9 cellular contexts compared by ENCODE assay signal in the genomic region with DNA sequence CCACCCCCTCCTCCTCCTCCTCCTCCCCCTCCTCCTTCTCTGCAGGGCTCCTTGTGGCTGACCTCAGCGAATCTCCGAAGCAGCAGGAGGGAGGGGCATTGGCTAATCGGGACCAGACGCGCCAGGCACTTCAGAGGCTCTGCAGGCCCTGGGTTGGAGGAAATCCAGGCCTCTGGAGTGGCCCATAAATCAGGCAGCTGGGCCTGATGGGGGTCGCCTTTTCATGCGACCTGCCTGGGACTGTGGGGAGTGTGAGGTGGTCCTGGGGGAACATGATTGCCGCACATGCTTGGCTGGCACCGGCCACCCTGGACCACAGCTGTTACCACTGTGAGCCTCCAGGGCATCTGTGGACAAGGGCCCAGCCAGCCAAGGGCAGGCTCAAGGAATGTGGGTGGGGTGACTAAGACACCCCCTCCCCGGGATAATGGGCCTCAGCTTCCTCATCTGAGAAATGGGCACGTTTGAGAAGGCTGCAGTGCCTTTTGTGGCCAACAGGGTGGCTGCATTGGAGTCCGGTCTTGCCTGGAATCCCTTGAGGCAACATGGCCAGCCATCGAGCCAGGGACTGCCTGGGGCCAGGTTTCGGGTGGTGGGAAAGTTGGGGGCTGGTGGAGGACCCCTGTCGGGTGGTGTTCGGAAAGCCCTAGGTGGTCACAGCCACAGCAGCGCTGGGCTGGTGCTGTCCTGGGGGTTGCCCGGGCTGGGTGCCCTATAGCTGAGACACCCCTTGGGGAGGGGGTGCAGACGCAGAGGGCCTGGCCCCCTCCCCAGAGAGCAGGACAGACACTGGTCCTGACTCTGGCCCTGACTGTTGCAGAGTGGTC. TPM values are rescaled to one million over a fixed set of nuclear protein-coding genes. Genes with fewer than 3 reads are reported as not detected.
DNase-seq lines count a peak whose midpoint lies in the region; ATAC-seq lines count a peak whose summit lies in the region.
"Had no signal": no experiment of that assay in that cellular context is flagged by ENCODE, and none has a peak within 500 bp of the region (broad histone marks: within the 10 kb centered on the region; RNA-seq: fewer than 3 reads in every experiment).

No MANE protein-coding gene starts in this region.

- peak overlapping the region in 1 of 2 donors; percentile 33 for H3K27ac Mint-ChIP-seq in stimulated activated naive CD8-positive, alpha-beta T cell treated with anti-CD3 and anti-CD28 coated beads, Interleukin-15, amount 100 ng/mL, for 72 hours
- H3K27ac Mint-ChIP-seq: T-helper 2 cell treated with Interferon-gamma antibody and Interleukin-4, amounts not matched to agents 5 μg/mL and 100 μg/mL, for 36 hours had no signal

- H3K4me3 ChIP-seq in SK-N-MC: peak overlapping the region; percentile 44; the same call in 1 of the 2 replicates
- no peak overlapping the region for H3K4me3 ChIP-seq in right cardiac atrium (ENCODE audit: low read length)

- no peaks in the 10 kb centered on the region for H3K36me3 ChIP-seq in SK-N-MC (ENCODE audit: insufficient read depth, low read length)

- whole genome bisulfite sequencing in right cardiac atrium: 40% methylated on average over 19 of the region's 19 CpGs

- H3K9ac ChIP-seq in SK-N-MC (ENCODE audit: insufficient read length): no peak overlapping the region

- no peak for ATAC-seq in stimulated activated naive CD8-positive, alpha-beta T cell treated with anti-CD3 and anti-CD28 coated beads, Interleukin-15, Interleukin-2, amounts not matched to agents 100 U/mL and 50 U/mL, for 24 hours
- ATAC-seq in stimulated activated naive CD8-positive, alpha-beta T cell treated with anti-CD3 and anti-CD28 coated beads, Interleukin-15, amount 100 ng/mL, for 72 hours: no peak
- ATAC-seq in right cardiac atrium (peak in 1 of 2 donors; percentile 20), HG02678 (IDR thresholded peaks at IDR 0.05; ENCODE audit: unreplicated experiment) (no peak)

- intact Hi-C loops in right cardiac atrium (cut with DNase I): no loop called here

- no peaks in the 10 kb centered on the region for H3K4me1 ChIP-seq in right cardiac atrium (ENCODE audit: control insufficient read depth, insufficient read depth, low read length)

- H3K4me1 Mint-ChIP-seq in stimulated activated naive CD8-positive, alpha-beta T cell treated with anti-CD3 and anti-CD28 coated beads, Interleukin-15, amount 100 ng/mL, for 72 hours: peaks cover 5% of the 10 kb centered on the region

- H3K9me3 ChIP-seq in SK-N-MC (ENCODE audit: low read depth, low read length) (no peaks in the 10 kb centered on the region), right cardiac atrium (ENCODE audit: control insufficient read depth, low read length) (no peaks in the 10 kb centered on the region)

- no peak overlapping the region for H3K4me3 Mint-ChIP-seq in stimulated activated naive CD8-positive, alpha-beta T cell treated with anti-CD3 and anti-CD28 coated beads, Interleukin-15, amount 100 ng/mL, for 72 hours
- H3K4me3 Mint-ChIP-seq: T-helper 2 cell treated with Interferon-gamma antibody and Interleukin-4, amounts not matched to agents 5 μg/mL and 100 μg/mL, for 36 hours had no signal

- H3K27me3 Mint-ChIP-seq in stimulated activated naive CD8-positive, alpha-beta T cell treated with anti-CD3 and anti-CD28 coated beads, Interleukin-15, amount 100 ng/mL, for 72 hours: peaks cover 22% of the 10 kb centered on the region

- no peaks in the 10 kb centered on the region for H3K9me3 Mint-ChIP-seq in stimulated activated naive CD8-positive, alpha-beta T cell treated with anti-CD3 and anti-CD28 coated beads, Interleukin-15, amount 100 ng/mL, for 72 hours
- H3K9me3 Mint-ChIP-seq: T-helper 2 cell treated with Interferon-gamma antibody and Interleukin-4, amounts not matched to agents 5 μg/mL and 100 μg/mL, for 36 hours had no signal

- H3K27ac ChIP-seq in SK-N-MC (no peak overlapping the region), right cardiac atrium (ENCODE audit: low read length) (no peak overlapping the region)

- no peaks in the 10 kb centered on the region for H3K27me3 ChIP-seq in right cardiac atrium (ENCODE audit: control insufficient read depth, insufficient read depth)

- peak; percentile 19 for DNase-seq in stimulated activated naive CD8-positive, alpha-beta T cell treated with anti-CD3 and anti-CD28 coated beads, Interleukin-15, Interleukin-2, amounts not matched to agents 100 U/mL and 50 U/mL, for 24 hours
- no peak for DNase-seq in stimulated activated naive CD8-positive, alpha-beta T cell treated with anti-CD3 and anti-CD28 coated beads, Interleukin-15, amount 100 ng/mL, for 72 hours
- DNase-seq in SK-N-MC (ENCODE audit: low read depth, low spot score): peak; percentile 59
- peak; percentile 26 to 78 (median 77) for DNase-seq in right cardiac atrium
- no peak for DNase-seq in stimulated activated CD4-positive, alpha-beta T cell treated with anti-CD3 and anti-CD28 coated beads, Interleukin-4, amount 100 ng/mL, for 1 hour
- no peak for DNase-seq in NCI-H1436 (lab: John Stamatoyannopoulos, UW)
- no peak for DNase-seq in pons (ENCODE audit: low spot score)

RNA-seq across cellular contexts. Expression of a gene that starts 12.0 kb away (rescaled TPM):
- total RNA-seq in right cardiac atrium: 10 to 100 TPM in 2 of 4 donors, 1 to 10 TPM in 2; 7.9 to 10.6 (median 9.9) TPM
- polyA plus RNA-seq in right cardiac atrium: 7.1 TPM

Comparison
In these comparisons a context has a peak if more than half of its experiments do, and no peak if none do; other contexts are left out.
1. DNase-seq: peak in stimulated activated naive CD8-positive, alpha-beta T cell treated with anti-CD3 and anti-CD28 coated beads, Interleukin-15, Interleukin-2, amounts not matched to agents 100 U/mL and 50 U/mL, for 24 hours (single experiment), SK-N-MC (single experiment) and right cardiac atrium (3 of 3); none in stimulated activated naive CD8-positive, alpha-beta T cell treated with anti-CD3 and anti-CD28 coated beads, Interleukin-15, amount 100 ng/mL, for 72 hours (0 of 2), stimulated activated CD4-positive, alpha-beta T cell treated with anti-CD3 and anti-CD28 coated beads, Interleukin-4, amount 100 ng/mL, for 1 hour (single experiment), NCI-H1436 (single experiment) and pons (single experiment).